ENCODE assay signal across 30 cellular contexts in the genomic region with DNA sequence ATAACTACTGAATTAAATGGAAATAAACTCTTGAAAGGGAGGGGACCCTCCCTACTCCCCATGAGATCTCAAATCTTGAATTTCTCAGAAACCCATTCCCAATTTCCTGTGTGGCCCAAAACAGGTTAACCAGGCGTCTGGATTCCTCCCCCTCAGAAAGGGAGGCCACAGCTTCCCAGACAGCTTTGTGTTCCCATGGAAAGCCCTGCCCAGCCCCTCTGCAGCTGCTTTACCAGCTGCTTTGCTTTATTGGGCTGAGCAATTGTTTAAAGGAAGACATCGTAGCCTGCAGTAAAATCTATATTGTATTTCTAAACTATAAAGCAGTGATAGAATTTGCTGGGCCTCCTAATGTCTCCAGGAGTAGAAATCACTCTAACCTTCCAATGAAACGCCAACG.
"Had no signal": no experiment of that assay in that cellular context is flagged by ENCODE, and none has a peak within 500 bp of the region (broad histone marks: within the 10 kb centered on the region; RNA-seq: fewer than 3 reads in every experiment).

No MANE protein-coding gene starts in this region.

- H3K9me3 Mint-ChIP-seq: activated CD4-positive, alpha-beta memory T cell treated with anti-CD3 and anti-CD28 coated beads for 36 hours; activated CD4-positive, alpha-beta T cell treated with anti-CD3 and anti-CD28 coated beads, Interleukin-2, amount 10 ng/mL, durations not matched to agents 7 days and 5 days; activated naive CD4-positive, alpha-beta T cell treated with anti-CD3 and anti-CD28 coated beads for 36 hours; activated naive CD4-positive, alpha-beta T cell treated with anti-CD3 and anti-CD28 coated beads, Interleukin-2, amount 50 U/mL, for 72 hours; activated T-cell treated with anti-CD3 and anti-CD28 coated beads, Interleukin-2, amount 50 U/mL, for 4 hours; activated T-helper 1 cell treated with anti-CD3 and anti-CD28 coated beads, Interleukin-12 subunit alpha, Interleukin-12 subunit beta, Interleukin-2, Interleukin-4 antibody, amounts not matched to agents 30 ng/mL and 10 ng/mL and 1 ng/mL, durations not matched to agents 14 hours and 24 hours and 36 hours; T-helper 1 cell treated with Interleukin-12 subunit alpha and Interleukin-12 subunit beta and Interleukin-4 antibody, amounts not matched to agents 30 μg/mL and 1 μg/mL, for 36 hours; T-helper 2 cell treated with Interferon-gamma antibody and Interleukin-4, amounts not matched to agents 5 μg/mL and 100 μg/mL, for 36 hours; WTC11 had no signal

- FAIRE-seq: astrocyte, K562, TTC549 had no signal

- H3K27ac Mint-ChIP-seq: activated CD4-positive, alpha-beta memory T cell treated with anti-CD3 and anti-CD28 coated beads for 36 hours; activated CD4-positive, alpha-beta T cell treated with anti-CD3 and anti-CD28 coated beads for 36 hours; activated CD4-positive, alpha-beta T cell treated with anti-CD3 and anti-CD28 coated beads, Interleukin-2, amount 10 ng/mL, durations not matched to agents 7 days and 5 days; activated naive CD4-positive, alpha-beta T cell treated with anti-CD3 and anti-CD28 coated beads for 36 hours; activated T-helper 1 cell treated with anti-CD3 and anti-CD28 coated beads, Interleukin-12 subunit alpha, Interleukin-12 subunit beta, Interleukin-2, Interleukin-4 antibody, amounts not matched to agents 30 ng/mL and 10 ng/mL and 1 ng/mL, durations not matched to agents 14 hours and 24 hours and 36 hours; T-helper 1 cell treated with Interleukin-12 subunit alpha and Interleukin-12 subunit beta and Interleukin-4 antibody, amounts not matched to agents 30 μg/mL and 1 μg/mL, for 36 hours; T-helper 2 cell treated with Interferon-gamma antibody and Interleukin-4, amounts not matched to agents 5 μg/mL and 100 μg/mL, for 36 hours; WTC11 had no signal

- H3K4me1 ChIP-seq: adrenal gland, body of pancreas, breast epithelium, SJCRH30 had no signal

- H3K4me1 Mint-ChIP-seq: activated CD4-positive, alpha-beta T cell treated with anti-CD3 and anti-CD28 coated beads for 36 hours; activated CD4-positive, alpha-beta T cell treated with anti-CD3 and anti-CD28 coated beads, Interleukin-2, amount 10 ng/mL, durations not matched to agents 7 days and 5 days had no signal

- H3K4me3 ChIP-seq: adrenal gland, body of pancreas, breast epithelium, K562, SJCRH30, SK-N-MC had no signal

- H3K27me3 Mint-ChIP-seq: activated CD4-positive, alpha-beta memory T cell treated with anti-CD3 and anti-CD28 coated beads for 36 hours; activated CD4-positive, alpha-beta T cell treated with anti-CD3 and anti-CD28 coated beads, Interleukin-2, amount 10 ng/mL, durations not matched to agents 7 days and 5 days had no signal

- DNase-seq: activated CD4-positive, alpha-beta memory T cell treated with anti-CD3 and anti-CD28 coated beads for 36 hours; activated CD4-positive, alpha-beta T cell treated with anti-CD3 and anti-CD28 coated beads for 36 hours; activated CD4-positive, alpha-beta T cell treated with anti-CD3 and anti-CD28 coated beads, Interleukin-2, amount 10 ng/mL, durations not matched to agents 7 days and 5 days; activated CD8-positive, alpha-beta memory T cell treated with anti-CD3 and anti-CD28 coated beads, Interleukin-2, amount 50 U/mL, for 4 hours; activated gamma-delta T cell treated with Interleukin-2 at 50 U/mL for 16 hours; activated naive CD4-positive, alpha-beta T cell treated with anti-CD3 and anti-CD28 coated beads for 36 hours; activated T-cell treated with anti-CD3 and anti-CD28 coated beads for 4 hours; activated T-cell treated with anti-CD3 and anti-CD28 coated beads, Interleukin-2, amount 50 U/mL, for 4 hours; adrenal gland; body of pancreas; NCI-H1105; NCI-H1417 treated with DMSO at 0.1 percent for 48 hours; NCI-H2029; NCI-H345; NCI-H526 treated with DMSO at 0.1 percent for 48 hours; NCI-H774; SHP77; SJCRH30 had no signal

- H3K27ac ChIP-seq: adrenal gland, body of pancreas, breast epithelium, SJCRH30, SK-N-MC had no signal

- H3K9me3 ChIP-seq: adrenal gland, body of pancreas, breast epithelium, SJCRH30 had no signal

- H3K36me3 ChIP-seq: adrenal gland, breast epithelium, SJCRH30 had no signal

- H3K36me3 Mint-ChIP-seq: activated CD4-positive, alpha-beta memory T cell treated with anti-CD3 and anti-CD28 coated beads for 36 hours; activated naive CD4-positive, alpha-beta T cell treated with anti-CD3 and anti-CD28 coated beads, Interleukin-2, amount 50 U/mL, for 72 hours; WTC11 had no signal

- ATAC-seq: activated CD4-positive, alpha-beta T cell treated with anti-CD3 and anti-CD28 coated beads for 36 hours; activated CD4-positive, CD25-positive, alpha-beta regulatory T cell treated with anti-CD3 and anti-CD28 coated beads, Interleukin-2, amount 50 U/mL, for 24 hours; activated naive CD4-positive, alpha-beta T cell treated with anti-CD3 and anti-CD28 coated beads, Interleukin-2, amount 50 U/mL, for 72 hours; activated T-cell treated with anti-CD3 and anti-CD28 coated beads, Interleukin-2, amount 50 U/mL, for 4 hours; body of pancreas; K562; Panc1; WTC11 had no signal

- H3K27me3 ChIP-seq: adrenal gland, body of pancreas had no signal

- H3K4me3 Mint-ChIP-seq: activated CD4-positive, alpha-beta memory T cell treated with anti-CD3 and anti-CD28 coated beads for 36 hours; activated CD4-positive, alpha-beta T cell treated with anti-CD3 and anti-CD28 coated beads for 36 hours; activated CD4-positive, alpha-beta T cell treated with anti-CD3 and anti-CD28 coated beads, Interleukin-2, amount 10 ng/mL, durations not matched to agents 7 days and 5 days; activated naive CD4-positive, alpha-beta T cell treated with anti-CD3 and anti-CD28 coated beads for 36 hours; activated T-cell treated with anti-CD3 and anti-CD28 coated beads, Interleukin-2, amount 50 U/mL, for 4 hours; activated T-helper 1 cell treated with anti-CD3 and anti-CD28 coated beads, Interleukin-12 subunit alpha, Interleukin-12 subunit beta, Interleukin-2, Interleukin-4 antibody, amounts not matched to agents 30 ng/mL and 10 ng/mL and 1 ng/mL, durations not matched to agents 14 hours and 24 hours and 36 hours; T-helper 1 cell treated with Interleukin-12 subunit alpha and Interleukin-12 subunit beta and Interleukin-4 antibody, amounts not matched to agents 30 μg/mL and 1 μg/mL, for 36 hours; T-helper 2 cell treated with Interferon-gamma antibody and Interleukin-4, amounts not matched to agents 5 μg/mL and 100 μg/mL, for 36 hours; WTC11 had no signal
